1 cellular context compared by ENCODE assay signal in the genomic region with DNA sequence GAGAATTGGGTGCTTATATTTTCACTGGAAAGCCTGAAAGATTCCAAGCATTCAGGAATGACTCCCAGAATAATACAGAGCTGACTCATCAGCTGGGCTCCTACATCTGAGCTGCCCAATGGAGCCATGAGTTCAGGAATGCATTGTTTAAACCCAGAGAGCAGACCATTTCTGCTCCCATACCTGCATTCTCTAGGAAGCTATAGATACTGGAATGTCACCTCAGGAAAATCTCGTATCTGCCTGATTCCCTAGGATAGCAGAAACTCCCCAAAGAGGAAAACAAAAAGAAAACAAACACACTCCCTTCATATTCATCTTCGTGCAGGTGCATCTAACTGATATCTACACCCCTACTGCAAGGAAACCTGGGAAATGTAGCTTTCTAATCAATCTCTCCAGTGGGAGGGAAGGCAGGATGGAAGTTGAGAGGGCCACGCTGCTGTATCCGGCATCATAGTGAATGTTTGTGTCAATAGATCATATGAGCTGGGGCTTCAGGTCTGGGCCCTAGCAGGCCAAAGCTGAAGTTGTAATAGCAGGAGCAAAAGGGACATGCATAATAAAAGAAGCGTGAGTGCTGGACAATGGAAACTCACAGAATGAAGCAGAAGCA.
TF ChIP-seq lines count a peak whose summit lies in the region.

No MANE protein-coding gene starts in this region.

TF ChIP-seq in SK-N-SH, 30 proteins besides CTCF, POLR2A, EP300 and RAD21:
- TF ChIP-seq, protein P1, sequence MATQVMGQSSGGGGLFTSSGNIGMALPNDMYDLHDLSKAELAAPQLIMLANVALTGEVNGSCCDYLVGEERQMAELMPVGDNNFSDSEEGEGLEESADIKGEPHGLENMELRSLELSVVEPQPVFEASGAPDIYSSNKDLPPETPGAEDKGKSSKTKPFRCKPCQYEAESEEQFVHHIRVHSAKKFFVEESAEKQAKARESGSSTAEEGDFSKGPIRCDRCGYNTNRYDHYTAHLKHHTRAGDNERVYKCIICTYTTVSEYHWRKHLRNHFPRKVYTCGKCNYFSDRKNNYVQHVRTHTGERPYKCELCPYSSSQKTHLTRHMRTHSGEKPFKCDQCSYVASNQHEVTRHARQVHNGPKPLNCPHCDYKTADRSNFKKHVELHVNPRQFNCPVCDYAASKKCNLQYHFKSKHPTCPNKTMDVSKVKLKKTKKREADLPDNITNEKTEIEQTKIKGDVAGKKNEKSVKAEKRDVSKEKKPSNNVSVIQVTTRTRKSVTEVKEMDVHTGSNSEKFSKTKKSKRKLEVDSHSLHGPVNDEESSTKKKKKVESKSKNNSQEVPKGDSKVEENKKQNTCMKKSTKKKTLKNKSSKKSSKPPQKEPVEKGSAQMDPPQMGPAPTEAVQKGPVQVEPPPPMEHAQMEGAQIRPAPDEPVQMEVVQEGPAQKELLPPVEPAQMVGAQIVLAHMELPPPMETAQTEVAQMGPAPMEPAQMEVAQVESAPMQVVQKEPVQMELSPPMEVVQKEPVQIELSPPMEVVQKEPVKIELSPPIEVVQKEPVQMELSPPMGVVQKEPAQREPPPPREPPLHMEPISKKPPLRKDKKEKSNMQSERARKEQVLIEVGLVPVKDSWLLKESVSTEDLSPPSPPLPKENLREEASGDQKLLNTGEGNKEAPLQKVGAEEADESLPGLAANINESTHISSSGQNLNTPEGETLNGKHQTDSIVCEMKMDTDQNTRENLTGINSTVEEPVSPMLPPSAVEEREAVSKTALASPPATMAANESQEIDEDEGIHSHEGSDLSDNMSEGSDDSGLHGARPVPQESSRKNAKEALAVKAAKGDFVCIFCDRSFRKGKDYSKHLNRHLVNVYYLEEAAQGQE (IDR thresholded peaks at IDR 0.05; ENCODE audit: low read depth, low read length), result no peak
- peak; percentile 89 for TF ChIP-seq FOSL2 (IDR thresholded peaks at IDR 0.05; ENCODE audit: borderline replicate concordance, low read depth)
- peak; percentile 17; the same call in 1 of the 2 replicates for TF ChIP-seq NFIC (IDR thresholded peaks at IDR 0.05; ENCODE audit: borderline replicate concordance)
- peak; percentile 82 for TF ChIP-seq JUND (IDR thresholded peaks at IDR 0.05)
- peak; percentile 84 for TF ChIP-seq TEAD4 (IDR thresholded peaks at IDR 0.05; ENCODE audit: borderline replicate concordance, insufficient read depth)
- peak; percentile 56; the same call in 1 of the 2 replicates for TF ChIP-seq TCF12 (IDR thresholded peaks at IDR 0.05)
- TF ChIP-seq, protein P2, sequence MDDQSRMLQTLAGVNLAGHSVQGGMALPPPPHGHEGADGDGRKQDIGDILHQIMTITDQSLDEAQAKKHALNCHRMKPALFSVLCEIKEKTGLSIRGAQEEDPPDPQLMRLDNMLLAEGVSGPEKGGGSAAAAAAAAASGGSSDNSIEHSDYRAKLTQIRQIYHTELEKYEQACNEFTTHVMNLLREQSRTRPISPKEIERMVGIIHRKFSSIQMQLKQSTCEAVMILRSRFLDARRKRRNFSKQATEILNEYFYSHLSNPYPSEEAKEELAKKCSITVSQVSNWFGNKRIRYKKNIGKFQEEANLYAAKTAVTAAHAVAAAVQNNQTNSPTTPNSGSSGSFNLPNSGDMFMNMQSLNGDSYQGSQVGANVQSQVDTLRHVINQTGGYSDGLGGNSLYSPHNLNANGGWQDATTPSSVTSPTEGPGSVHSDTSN (IDR thresholded peaks at IDR 0.05), result no peak
